Comparison of ENCODE assay signal across 8 cellular contexts in the genomic region with DNA sequence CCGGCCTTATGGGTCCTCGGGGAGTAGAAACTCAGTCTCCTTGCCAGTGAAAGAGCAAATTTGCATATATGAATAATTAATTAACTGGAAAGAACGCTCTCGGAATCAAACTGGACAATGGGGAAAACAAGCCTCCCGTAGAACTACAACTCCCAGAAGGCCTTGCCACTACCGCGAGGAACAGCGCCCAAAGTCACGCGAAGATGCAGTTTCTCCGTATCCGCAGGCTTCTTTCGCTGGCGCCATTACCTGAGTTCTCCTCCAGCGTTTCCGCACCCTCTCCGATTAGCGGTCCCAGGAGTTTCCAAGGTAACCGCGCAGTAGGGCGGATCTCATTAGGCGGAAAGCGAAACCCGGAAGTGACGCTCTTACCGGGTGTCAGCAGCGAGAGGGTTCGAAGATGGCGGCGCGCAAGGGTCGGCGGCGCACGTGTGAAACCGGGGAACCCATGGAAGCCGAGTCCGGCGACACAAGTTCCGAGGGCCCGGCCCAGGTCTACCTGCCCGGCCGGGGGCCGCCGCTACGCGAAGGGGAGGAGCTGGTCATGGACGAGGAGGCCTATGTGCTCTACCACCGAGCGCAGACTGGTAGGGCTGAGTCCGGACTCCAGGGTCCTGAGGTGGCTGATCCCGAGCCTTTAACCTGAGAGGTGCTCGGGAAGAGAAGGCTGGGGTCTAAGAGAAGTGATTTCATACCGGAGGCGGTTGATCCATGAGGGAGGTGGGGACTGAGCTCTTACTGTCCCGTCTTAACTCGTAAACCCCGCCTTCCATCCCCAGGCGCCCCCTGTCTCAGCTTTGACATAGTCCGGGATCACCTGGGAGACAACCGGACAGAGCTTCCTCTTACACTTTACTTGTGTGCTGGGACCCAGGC. TPM values are rescaled to one million over a fixed set of nuclear protein-coding genes. Genes with fewer than 3 reads are reported as not detected.
DNase-seq lines count a peak whose midpoint lies in the region; ATAC-seq, FAIRE-seq and TF ChIP-seq lines count a peak whose summit lies in the region.

A gene (plus strand): TSS at position 378 of the 876 bp plus-strand sequence. CDS start 23 bp downstream, at position 401.

- TF ChIP-seq CTCF in GM10266 (IDR thresholded peaks at IDR 0.05; ENCODE audit: control insufficient read depth, insufficient read depth, low read depth, missing control alignments) = no peak
- no peak for TF ChIP-seq CTCF in pancreas (IDR thresholded peaks at IDR 0.05)
- TF ChIP-seq CTCF in tibial artery (IDR thresholded peaks at IDR 0.05) = no peak

- H3K4me1 ChIP-seq in pancreas (peaks cover 0 to 13% (median 7%) of the 10 kb centered on the region in 3 donors), tibial artery (peaks cover 0 to 27% (median 21%) of the 10 kb centered on the region in 4 donors)

- H3K4me3 ChIP-seq in pancreas (peak within 1 kb of the TSS; percentile 49 to 100 (median 96)), tibial artery (peak within 1 kb of the TSS; percentile 82 to 99)

- ATAC-seq in HG02759 (IDR thresholded peaks at IDR 0.05; ENCODE audit: unreplicated experiment) (peak; percentile 86), Right ventricle myocardium superior (ENCODE audit: poor library complexity) (peak; percentile 92), pancreas (peak; percentile 91 to 95 (median 94))

- H3K36me3 ChIP-seq in pancreas (peaks cover 0 to 20% (median 8%) of the 10 kb centered on the region in 3 donors), tibial artery (peaks cover 26 to 40% (median 36%) of the 10 kb centered on the region in 3 donors)

- DNase-seq in GM10266 (ENCODE audit: extremely low spot score) (peak; percentile 97), NCI-H1417 (lab: John Stamatoyannopoulos, UW) (peak; percentile 96 to 99 (median 97)), SW 1271 (lab: John Stamatoyannopoulos, UW) (peak; percentile 94), Right ventricle myocardium superior (peak; percentile 92), pancreas (peak; percentile 84 to 93 (median 92)), tibial artery (peak; percentile 94 to 95)
- DNase-seq in activated naive CD8-positive, alpha-beta T cell treated with anti-CD3 and anti-CD28 coated beads, Interleukin-2, amount 50 U/mL, for 16 hours (ENCODE audit: low read depth, low spot score) = peak; percentile 91

- FAIRE-seq in pancreas (lab: Jason Lieb, UNC) = peak; percentile 87

- intact Hi-C loops in Right ventricle myocardium superior (cut with DNase I) = no loop called here
- intact Hi-C loops in pancreas (cut with DNase I) = no loop called here
- intact Hi-C loops in tibial artery (cut with DNase I; ENCODE audit: low total_unique reads) = no loop called here

- WGBS in pancreas, 2 donors = 0% methylated on average over 61 of the region's 61 CpGs

- H3K27ac ChIP-seq in pancreas (peak within 1 kb of the TSS; percentile 26 to 87 (median 67)), tibial artery (peak within 1 kb of the TSS; percentile 83 to 92)

- H3K27me3 ChIP-seq in pancreas = no peaks in the 10 kb centered on the region
- peaks cover 0 to 21% of the 10 kb centered on the region in 2 donors for H3K27me3 ChIP-seq in tibial artery

- H3K9me3 ChIP-seq in pancreas (no peaks in the 10 kb centered on the region), tibial artery (no peaks in the 10 kb centered on the region)

RNA-seq across cellular contexts. Expression of the gene that starts here (rescaled TPM):
- total RNA-seq in Right ventricle myocardium superior = 16.9 TPM
- 10 to 100 TPM; 13.0 to 23.1 (median 18.2) TPM for total RNA-seq in pancreas
- polyA plus RNA-seq in pancreas = 10 to 100 TPM in 1 of 2 donors, 1 to 10 TPM in 1; 8.6 to 10.2 TPM

Comparison
In these comparisons a context has a peak if more than half of its experiments do, and no peak if none do; other contexts are left out.
1. Peak in every context shown above with its lines: DNase-seq, ATAC-seq, H3K4me3 ChIP-seq and H3K27ac ChIP-seq.